In genomic region chr4:112147697-112148096, GRCh38 we compare ENCODE assay signal across 13 cellular contexts. TPM values are rescaled to one million over a fixed set of nuclear protein-coding genes. Genes with fewer than 3 reads are reported as not detected.
A peak's percentile ranks its signal among the peaks of the same experiment; 100 is the strongest.
DNase-seq lines count a peak whose midpoint lies in the region; ATAC-seq and TF ChIP-seq lines count a peak whose summit lies in the region.
"Had no signal": no experiment of that assay in that cellular context is flagged by ENCODE, and none has a peak within 500 bp of the region (broad histone marks: within the 10 kb centered on the region; RNA-seq: fewer than 3 reads in every experiment).

No MANE protein-coding gene starts in this region.

- peak overlapping the region; percentile 97 for H3K4me3 Mint-ChIP-seq in activated CD8-positive, alpha-beta T cell treated with anti-CD3 and anti-CD28 coated beads for 36 hours
- no peak overlapping the region for H3K4me3 Mint-ChIP-seq in activated CD8-positive, alpha-beta T cell treated with anti-CD3 and anti-CD28 coated beads, Interleukin-2, amount 10 ng/mL, durations not matched to agents 7 days and 5 days
- H3K4me3 Mint-ChIP-seq in stimulated activated effector memory CD8-positive, alpha-beta T cell treated with anti-CD3 and anti-CD28 coated beads, Interleukin-12 subunit alpha, Interleukin-12 subunit beta, amount 100 ng/mL, for 72 hours = peak overlapping the region; percentile 77
- H3K4me3 Mint-ChIP-seq in HFFc6 = no peak overlapping the region

- peaks cover 31% of the 10 kb centered on the region for H3K36me3 Mint-ChIP-seq in activated CD8-positive, alpha-beta T cell treated with anti-CD3 and anti-CD28 coated beads for 36 hours (ENCODE audit: low read depth)
- H3K36me3 Mint-ChIP-seq in activated CD8-positive, alpha-beta T cell treated with anti-CD3 and anti-CD28 coated beads, Interleukin-2, amount 10 ng/mL, durations not matched to agents 7 days and 5 days (ENCODE audit: low read depth) = no peaks in the 10 kb centered on the region
- peaks cover 6% of the 10 kb centered on the region for H3K36me3 Mint-ChIP-seq in stimulated activated effector memory CD8-positive, alpha-beta T cell treated with anti-CD3 and anti-CD28 coated beads, Interleukin-12 subunit alpha, Interleukin-12 subunit beta, amount 100 ng/mL, for 72 hours
- H3K36me3 Mint-ChIP-seq in HFFc6 (ENCODE audit: low read depth) = no peaks in the 10 kb centered on the region
- H3K36me3 Mint-ChIP-seq: stimulated activated memory B cell treated with anti-CD40 and anti-IgM and Interleukin-4, amounts not matched to agents 10 μg/mL and 1 μg/mL and 100 μg/mL, for 72 hours had no signal

- no peak for TF ChIP-seq POLR2A in esophagus squamous epithelium (IDR thresholded peaks at IDR 0.05)

- peaks cover 0 to 24% (median 8%) of the 10 kb centered on the region in 3 donors for H3K4me1 ChIP-seq in esophagus squamous epithelium

- no peak for TF ChIP-seq CTCF in activated CD8-positive, alpha-beta T cell treated with anti-CD3 and anti-CD28 coated beads for 36 hours (IDR thresholded peaks at IDR 0.05)
- no peak for TF ChIP-seq CTCF in esophagus squamous epithelium (IDR thresholded peaks at IDR 0.05)
- TF ChIP-seq CTCF in HFFc6 (IDR thresholded peaks at IDR 0.05) = no peak

- peaks cover 60% of the 10 kb centered on the region for H3K4me1 Mint-ChIP-seq in activated CD8-positive, alpha-beta T cell treated with anti-CD3 and anti-CD28 coated beads for 36 hours (ENCODE audit: low read depth)
- H3K4me1 Mint-ChIP-seq in activated CD8-positive, alpha-beta T cell treated with anti-CD3 and anti-CD28 coated beads, Interleukin-2, amount 10 ng/mL, durations not matched to agents 7 days and 5 days (ENCODE audit: low read depth) = peaks cover 34% of the 10 kb centered on the region
- H3K4me1 Mint-ChIP-seq in stimulated activated effector memory CD8-positive, alpha-beta T cell treated with anti-CD3 and anti-CD28 coated beads, Interleukin-12 subunit alpha, Interleukin-12 subunit beta, amount 100 ng/mL, for 72 hours = peaks cover 53% of the 10 kb centered on the region
- H3K4me1 Mint-ChIP-seq in HFFc6 (ENCODE audit: low read depth) = peaks cover 17% of the 10 kb centered on the region

- POLR2A ChIA-PET in activated CD8-positive, alpha-beta T cell treated with anti-CD3 and anti-CD28 coated beads for 36 hours (lab: Charles Lee) = no interaction called here
- POLR2A ChIA-PET in activated CD8-positive, alpha-beta T cell treated with anti-CD3 and anti-CD28 coated beads, Interleukin-2, amount 10 ng/mL, durations not matched to agents 7 days and 5 days (lab: Charles Lee) = interaction anchor here (0.7 kb wide), 1 partner anchor 32 kb away, joined by 3 read pairs; no protein-coding TSS in a partner anchor

- peak overlapping the region in 3 of 4 donors; percentile 77 to 87 (median 84) for H3K4me3 ChIP-seq in esophagus squamous epithelium

- CTCF ChIA-PET in activated CD8-positive, alpha-beta T cell treated with anti-CD3 and anti-CD28 coated beads for 36 hours (lab: Charles Lee) = interaction anchor here (1.4 to 2.4 kb wide), 2 partner anchors 45 to 377 kb away, joined by 4 to 6 read pairs; no protein-coding TSS in a partner anchor
- CTCF ChIA-PET in activated CD8-positive, alpha-beta T cell treated with anti-CD3 and anti-CD28 coated beads, Interleukin-2, amount 10 ng/mL, durations not matched to agents 7 days and 5 days (lab: Charles Lee) = interaction anchor here (1.2 to 2.6 kb wide), 3 partner anchors 45 to 67 kb away, joined by 3 to 10 read pairs (median 4); no protein-coding TSS in a partner anchor

- no peaks in the 10 kb centered on the region for H3K27me3 ChIP-seq in esophagus squamous epithelium

- 57 to 64% methylated on average over 5 of the region's 5 CpGs for WGBS in esophagus squamous epithelium, 2 donors

- intact Hi-C loops in activated CD8-positive, alpha-beta T cell treated with anti-CD3 and anti-CD28 coated beads for 36 hours (cut with micrococcal nuclease) = loop anchor here (2.0 to 5.0 kb wide), 3 partner anchors 50 to 140 kb away; partner anchors contain the start of genes AP1AR and TIFA
- intact Hi-C loops in esophagus squamous epithelium (cut with DNase I) = loop anchor here (10.0 kb wide), 1 partner anchor 77 kb away; no protein-coding TSS in a partner anchor

- H3K9me3 ChIP-seq in esophagus squamous epithelium = no peaks in the 10 kb centered on the region

- DNase-seq in activated CD8-positive, alpha-beta T cell treated with anti-CD3 and anti-CD28 coated beads for 36 hours = no peak
- no peak for DNase-seq in activated CD8-positive, alpha-beta T cell treated with anti-CD3 and anti-CD28 coated beads, Interleukin-2, amount 10 ng/mL, durations not matched to agents 7 days and 5 days
- DNase-seq in RPMI7951 (ENCODE audit: low read depth) (peak; percentile 55), esophagus squamous epithelium (lab: John Stamatoyannopoulos, UW) (no peak), HFFc6 (no peak), mesenteric fat pad (ENCODE audit: low spot score) (no peak)
- DNase-seq in stimulated activated effector memory CD8-positive, alpha-beta T cell treated with anti-CD3 and anti-CD28 coated beads, Interleukin-12 subunit alpha, Interleukin-12 subunit beta, amount 100 ng/mL, for 72 hours (ENCODE audit: low spot score in 2 of 2) = no peak
- no peak for DNase-seq in activated CD4-positive, alpha-beta T cell treated with anti-CD3 and anti-CD28 coated beads, Interleukin-2, amount 50 U/mL, for 1 hour
- DNase-seq: ACHN, amygdala, NCI-H1417, NCI-H774 had no signal

- no peaks in the 10 kb centered on the region for H3K9me3 Mint-ChIP-seq in activated CD8-positive, alpha-beta T cell treated with anti-CD3 and anti-CD28 coated beads for 36 hours
- no peaks in the 10 kb centered on the region for H3K9me3 Mint-ChIP-seq in activated CD8-positive, alpha-beta T cell treated with anti-CD3 and anti-CD28 coated beads, Interleukin-2, amount 10 ng/mL, durations not matched to agents 7 days and 5 days (ENCODE audit: insufficient read depth)
- no peaks in the 10 kb centered on the region for H3K9me3 Mint-ChIP-seq in stimulated activated effector memory CD8-positive, alpha-beta T cell treated with anti-CD3 and anti-CD28 coated beads, Interleukin-12 subunit alpha, Interleukin-12 subunit beta, amount 100 ng/mL, for 72 hours
- no peaks in the 10 kb centered on the region for H3K9me3 Mint-ChIP-seq in HFFc6

- H3K27ac ChIP-seq in esophagus squamous epithelium = peak overlapping the region in 2 of 4 donors; percentile 15 to 25

- H3K36me3 ChIP-seq in esophagus squamous epithelium = no peaks in the 10 kb centered on the region

- H3K27me3 Mint-ChIP-seq in activated CD8-positive, alpha-beta T cell treated with anti-CD3 and anti-CD28 coated beads for 36 hours = no peaks in the 10 kb centered on the region
- H3K27me3 Mint-ChIP-seq in activated CD8-positive, alpha-beta T cell treated with anti-CD3 and anti-CD28 coated beads, Interleukin-2, amount 10 ng/mL, durations not matched to agents 7 days and 5 days (ENCODE audit: low read depth) = no peaks in the 10 kb centered on the region
- H3K27me3 Mint-ChIP-seq in HFFc6 (ENCODE audit: insufficient read depth) = no peaks in the 10 kb centered on the region; the same call in 1 of the 2 replicates
- H3K27me3 Mint-ChIP-seq: stimulated activated memory B cell treated with anti-CD40 and anti-IgM and Interleukin-4, amounts not matched to agents 10 μg/mL and 1 μg/mL and 100 μg/mL, for 72 hours had no signal

- no peak overlapping the region for H3K27ac Mint-ChIP-seq in activated CD8-positive, alpha-beta T cell treated with anti-CD3 and anti-CD28 coated beads for 36 hours
- no peak overlapping the region for H3K27ac Mint-ChIP-seq in activated CD8-positive, alpha-beta T cell treated with anti-CD3 and anti-CD28 coated beads, Interleukin-2, amount 10 ng/mL, durations not matched to agents 7 days and 5 days
- H3K27ac Mint-ChIP-seq in stimulated activated effector memory CD8-positive, alpha-beta T cell treated with anti-CD3 and anti-CD28 coated beads, Interleukin-12 subunit alpha, Interleukin-12 subunit beta, amount 100 ng/mL, for 72 hours = no peak overlapping the region
- H3K27ac Mint-ChIP-seq in HFFc6 = no peak overlapping the region
- H3K27ac Mint-ChIP-seq: stimulated activated memory B cell treated with anti-CD40 and anti-IgM and Interleukin-4, amounts not matched to agents 10 μg/mL and 1 μg/mL and 100 μg/mL, for 72 hours had no signal

- ATAC-seq in activated CD8-positive, alpha-beta T cell treated with anti-CD3 and anti-CD28 coated beads for 36 hours = no peak
- ATAC-seq in activated CD8-positive, alpha-beta T cell treated with anti-CD3 and anti-CD28 coated beads, Interleukin-2, amount 10 ng/mL, durations not matched to agents 7 days and 5 days = no peak
- ATAC-seq in stimulated activated effector memory CD8-positive, alpha-beta T cell treated with anti-CD3 and anti-CD28 coated beads, Interleukin-12 subunit alpha, Interleukin-12 subunit beta, amount 100 ng/mL, for 72 hours = no peak
- ATAC-seq: stimulated activated memory B cell treated with anti-CD40 and anti-IgM and Interleukin-4, amounts not matched to agents 10 μg/mL and 1 μg/mL and 100 μg/mL, for 72 hours had no signal

RNA-seq across cellular contexts. Expression of gene FAM241A, which starts 2.4 kb away (rescaled TPM):
- total RNA-seq in activated CD8-positive, alpha-beta T cell treated with anti-CD3 and anti-CD28 coated beads for 36 hours = 1 to 10 TPM; 4.1 to 4.5 TPM
- total RNA-seq in activated CD8-positive, alpha-beta T cell treated with anti-CD3 and anti-CD28 coated beads, Interleukin-2, amount 10 ng/mL, durations not matched to agents 7 days and 5 days = 1 to 10 TPM; 1.2 to 1.3 TPM
- 3.0 and 4.4 TPM in 2 replicates for total RNA-seq in RPMI7951 (2014; rRNA removed; shearing (Covaris generic))
- total RNA-seq in esophagus squamous epithelium (1 to 10 TPM; 1.3 to 4.7 (median 4.0) TPM), mesenteric fat pad (23.2 TPM)
- total RNA-seq in HFFc6 (2021; fragmentation: NEBNext Ultra II Directional; extraction: Animal tissue kit (Norgen Biotek cat#: 25700)) = under 1 TPM; 0.50 to 0.78 (median 0.57) TPM

Comparison
In these comparisons a context has a peak if more than half of its experiments do, and no peak if none do; other contexts are left out.
1. H3K4me3 Mint-ChIP-seq: peak in activated CD8-positive, alpha-beta T cell treated with anti-CD3 and anti-CD28 coated beads for 36 hours (single experiment) and stimulated activated effector memory CD8-positive, alpha-beta T cell treated with anti-CD3 and anti-CD28 coated beads, Interleukin-12 subunit alpha, Interleukin-12 subunit beta, amount 100 ng/mL, for 72 hours (single experiment); none in activated CD8-positive, alpha-beta T cell treated with anti-CD3 and anti-CD28 coated beads, Interleukin-2, amount 10 ng/mL, durations not matched to agents 7 days and 5 days (single experiment) and HFFc6 (single experiment).